Comparison of ENCODE assay signal across 18 cellular contexts in genomic region chr9:14779566-14780022, GRCh38. TPM values are rescaled to one million over a fixed set of nuclear protein-coding genes. Genes with fewer than 3 reads are reported as not detected.
DNase-seq lines count a peak whose midpoint lies in the region; ATAC-seq and TF ChIP-seq lines count a peak whose summit lies in the region.
"Had no signal": no experiment of that assay in that cellular context is flagged by ENCODE, and none has a peak within 500 bp of the region (broad histone marks: within the 10 kb centered on the region; RNA-seq: fewer than 3 reads in every experiment).

No MANE protein-coding gene starts in this region.

- CTCF ChIA-PET in activated CD8-positive, alpha-beta T cell treated with anti-CD3 and anti-CD28 coated beads, Interleukin-2, amount 10 ng/mL, durations not matched to agents 7 days and 5 days (lab: Charles Lee) = interaction anchor here (0.9 kb wide), 1 partner anchor 11 kb away, joined by 3 read pairs; no protein-coding TSS in a partner anchor

- peak overlapping the region in 1 of 3 experiments; percentile 34 for H3K4me3 Mint-ChIP-seq in nephron
- no peak overlapping the region for H3K4me3 Mint-ChIP-seq in activated CD8-positive, alpha-beta T cell treated with anti-CD3 and anti-CD28 coated beads, Interleukin-2, amount 10 ng/mL, durations not matched to agents 7 days and 5 days
- H3K4me3 Mint-ChIP-seq: activated CD8-positive, alpha-beta memory T cell treated with anti-CD3 and anti-CD28 coated beads, Interleukin-2, amount 10 ng/mL, durations not matched to agents 7 days and 5 days; T-helper 17 cell had no signal

- peaks cover 41% of the 10 kb centered on the region for H3K4me1 Mint-ChIP-seq in nephron
- no peaks in the 10 kb centered on the region for H3K4me1 Mint-ChIP-seq in activated CD8-positive, alpha-beta T cell treated with anti-CD3 and anti-CD28 coated beads, Interleukin-2, amount 10 ng/mL, durations not matched to agents 7 days and 5 days (ENCODE audit: low read depth)
- H3K4me1 Mint-ChIP-seq: activated CD8-positive, alpha-beta memory T cell treated with anti-CD3 and anti-CD28 coated beads, Interleukin-2, amount 10 ng/mL, durations not matched to agents 7 days and 5 days had no signal

- no peak for ATAC-seq in activated CD8-positive, alpha-beta T cell treated with anti-CD3 and anti-CD28 coated beads, Interleukin-2, amount 10 ng/mL, durations not matched to agents 7 days and 5 days
- ATAC-seq: activated CD8-positive, alpha-beta memory T cell treated with anti-CD3 and anti-CD28 coated beads, Interleukin-2, amount 10 ng/mL, durations not matched to agents 7 days and 5 days; T-helper 17 cell had no signal

- H3K9me3 Mint-ChIP-seq in nephron = no peaks in the 10 kb centered on the region
- H3K9me3 Mint-ChIP-seq in activated CD8-positive, alpha-beta T cell treated with anti-CD3 and anti-CD28 coated beads, Interleukin-2, amount 10 ng/mL, durations not matched to agents 7 days and 5 days (ENCODE audit: insufficient read depth) = no peaks in the 10 kb centered on the region

- no peak for TF ChIP-seq CTCF in nephron (IDR thresholded peaks at IDR 0.05; ENCODE audit: unreplicated experiment in 3 of 3)

- no peak for TF ChIP-seq RAD21 in Ishikawa (IDR thresholded peaks at IDR 0.05; ENCODE audit: low read depth)

- no peak for TF ChIP-seq EP300 in Ishikawa (IDR thresholded peaks at IDR 0.05; ENCODE audit: borderline replicate concordance)

- H3K27me3 Mint-ChIP-seq in nephron (ENCODE audit: low read depth) = no peaks in the 10 kb centered on the region
- peaks cover 2% of the 10 kb centered on the region for H3K27me3 Mint-ChIP-seq in activated CD8-positive, alpha-beta T cell treated with anti-CD3 and anti-CD28 coated beads, Interleukin-2, amount 10 ng/mL, durations not matched to agents 7 days and 5 days (ENCODE audit: low read depth)

- peaks cover 47% of the 10 kb centered on the region for H3K36me3 Mint-ChIP-seq in nephron (ENCODE audit: low read depth)
- no peaks in the 10 kb centered on the region for H3K36me3 Mint-ChIP-seq in activated CD8-positive, alpha-beta T cell treated with anti-CD3 and anti-CD28 coated beads, Interleukin-2, amount 10 ng/mL, durations not matched to agents 7 days and 5 days (ENCODE audit: low read depth)
- H3K36me3 Mint-ChIP-seq: activated CD8-positive, alpha-beta memory T cell treated with anti-CD3 and anti-CD28 coated beads, Interleukin-2, amount 10 ng/mL, durations not matched to agents 7 days and 5 days had no signal

- POLR2A ChIA-PET in activated CD8-positive, alpha-beta T cell treated with anti-CD3 and anti-CD28 coated beads, Interleukin-2, amount 10 ng/mL, durations not matched to agents 7 days and 5 days (lab: Charles Lee) = no interaction called here

- peak; percentile 25 for DNase-seq in COLO668 (lab: John Stamatoyannopoulos, UW; ENCODE audit: unreplicated experiment)
- peak; percentile 92 for DNase-seq in cerebellar cortex (ENCODE audit: low spot score)
- no peak for DNase-seq in mesenteric fat pad (ENCODE audit: low spot score)
- DNase-seq in GF-D8 (lab: John Stamatoyannopoulos, UW) = no peak
- no peak for DNase-seq in activated CD8-positive, alpha-beta T cell treated with anti-CD3 and anti-CD28 coated beads, Interleukin-2, amount 10 ng/mL, durations not matched to agents 7 days and 5 days
- no peak for DNase-seq in anterior cingulate cortex (lab: John Stamatoyannopoulos, UW)
- DNase-seq: activated CD8-positive, alpha-beta memory T cell treated with anti-CD3 and anti-CD28 coated beads, Interleukin-2, amount 10 ng/mL, durations not matched to agents 7 days and 5 days; activated effector memory CD4-positive, alpha-beta T cell treated with Interleukin-2 at 50 U/mL for 16 hours; COR-L47; dermis blood vessel endothelial cell; heart right ventricle; midbrain; NCI-H1436; stimulated activated naive CD4-positive, alpha-beta T cell; T-helper 17 cell had no signal

- H3K27ac Mint-ChIP-seq in nephron = peak overlapping the region; percentile 44 to 85 (median 51)
- no peak overlapping the region for H3K27ac Mint-ChIP-seq in activated CD8-positive, alpha-beta T cell treated with anti-CD3 and anti-CD28 coated beads, Interleukin-2, amount 10 ng/mL, durations not matched to agents 7 days and 5 days
- H3K27ac Mint-ChIP-seq: activated CD8-positive, alpha-beta memory T cell treated with anti-CD3 and anti-CD28 coated beads, Interleukin-2, amount 10 ng/mL, durations not matched to agents 7 days and 5 days; T-helper 17 cell had no signal

TF ChIP-seq in Ishikawa, 13 proteins besides CTCF, POLR2A, EP300 and RAD21:
- TF ChIP-seq NFIC (IDR thresholded peaks at IDR 0.05) (no peak), YY1 (IDR thresholded peaks at IDR 0.05; ENCODE audit: low read depth) (peak; percentile 5; the same call in 1 of the 2 replicates)

RNA-seq across cellular contexts. Expression of gene CER1, which starts 57.1 kb away (rescaled TPM):
- not detected for total RNA-seq in mesenteric fat pad
- not detected for total RNA-seq in activated CD8-positive, alpha-beta T cell treated with anti-CD3 and anti-CD28 coated beads, Interleukin-2, amount 10 ng/mL, durations not matched to agents 7 days and 5 days
- total RNA-seq: activated CD8-positive, alpha-beta memory T cell treated with anti-CD3 and anti-CD28 coated beads, Interleukin-2, amount 10 ng/mL, durations not matched to agents 7 days and 5 days; ascending aorta; dermis blood vessel endothelial cell; T-helper 17 cell had no signal

Comparison
In these comparisons a context has a peak if more than half of its experiments do, and no peak if none do; other contexts are left out.
1. DNase-seq: peak in COLO668 (single experiment) and cerebellar cortex (single experiment); none in mesenteric fat pad (single experiment), GF-D8 (single experiment), activated CD8-positive, alpha-beta T cell treated with anti-CD3 and anti-CD28 coated beads, Interleukin-2, amount 10 ng/mL, durations not matched to agents 7 days and 5 days (single experiment) and anterior cingulate cortex (0 of 58).